Comparison of ENCODE assay signal across 15 cellular contexts in the genomic region with DNA sequence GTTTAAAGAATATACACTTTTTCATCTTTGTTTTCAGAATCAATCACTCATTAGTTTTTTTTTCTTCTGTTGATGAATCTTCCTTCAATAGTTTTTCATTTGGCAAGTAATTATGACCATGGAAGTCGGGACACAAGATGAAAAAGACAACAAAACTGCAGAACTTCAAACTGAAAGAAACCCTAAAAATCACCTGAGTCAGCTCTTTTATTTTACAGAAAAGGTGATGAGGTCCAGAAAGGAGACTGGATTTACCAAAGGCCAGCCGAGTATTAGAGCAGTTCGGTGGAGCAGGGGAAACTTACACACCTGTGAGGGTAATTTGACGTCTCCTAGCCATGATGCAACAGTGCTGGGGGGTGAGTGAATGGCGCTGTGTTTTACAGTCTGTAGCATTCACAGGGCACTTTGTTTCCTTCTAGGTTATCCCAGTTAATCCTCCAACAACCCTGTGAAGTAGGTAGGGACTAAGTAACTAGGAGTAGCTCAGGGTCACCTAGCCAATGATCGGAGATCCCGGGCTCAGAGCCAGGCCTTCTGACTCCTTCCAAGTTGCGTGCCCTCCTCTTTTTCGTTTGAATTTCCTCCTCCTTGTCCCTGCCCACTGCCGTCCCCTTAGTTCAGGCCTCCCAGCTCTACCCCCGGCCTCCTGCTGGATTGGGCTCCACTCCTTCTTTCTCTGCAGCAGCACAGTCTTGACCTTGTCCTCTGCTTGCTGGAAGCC. TPM values are rescaled to one million over a fixed set of nuclear protein-coding genes. Genes with fewer than 3 reads are reported as not detected.
"Had no signal": no experiment of that assay in that cellular context is flagged by ENCODE, and none has a peak within 500 bp of the region (broad histone marks: within the 10 kb centered on the region; RNA-seq: fewer than 3 reads in every experiment).

No MANE protein-coding gene starts in this region.

- H3K4me1 ChIP-seq: breast epithelium, prostate gland, tibial artery had no signal

- H3K36me3 ChIP-seq: breast epithelium, prostate gland, tibial artery had no signal

- H3K4me3 ChIP-seq: breast epithelium, prostate gland, tibial artery had no signal

- H3K27ac ChIP-seq: breast epithelium, prostate gland, tibial artery had no signal

- DNase-seq: activated CD4-positive, CD25-positive, alpha-beta regulatory T cell treated with anti-CD3 and anti-CD28 coated beads, Interleukin-2, amount 50 U/mL, for 72 hours; activated naive CD4-positive, alpha-beta T cell; activated naive CD8-positive, alpha-beta T cell treated with anti-CD3 and anti-CD28 coated beads, Interleukin-2, amount 10 ng/mL, durations not matched to agents 7 days and 5 days; aorta; dermis blood vessel endothelial cell; hippocampal formation; kidney; stimulated activated CD4-positive, alpha-beta T cell treated with anti-CD3 and anti-CD28 coated beads, Interleukin-1b, Interleukin-23, amount 100 ng/mL, for 48 hours; tibial artery had no signal

- H3K9me3 ChIP-seq: breast epithelium, prostate gland, tibial artery had no signal

- FAIRE-seq: kidney, urothelium cell line had no signal

- H3K27me3 ChIP-seq: breast epithelium had no signal

- ATAC-seq: stimulated activated memory B cell treated with anti-CD40 and anti-IgM and Interleukin-4, amounts not matched to agents 10 μg/mL and 1 μg/mL and 100 μg/mL, for 72 hours had no signal

RNA-seq across cellular contexts. Expression of gene RBM20, which starts 14.0 kb away (rescaled TPM):
- total RNA-seq: activated T-helper 1 cell treated with anti-CD3 and anti-CD28 coated beads, Interleukin-12 subunit alpha, Interleukin-12 subunit beta, Interleukin-2, Interleukin-4 antibody, amounts not matched to agents 30 ng/mL and 10 ng/mL and 1 ng/mL, durations not matched to agents 14 hours and 24 hours and 36 hours; osteoblast had no signal
